In genomic region chr5:98975223-98975622, GRCh38 we compare ENCODE assay signal across 15 cellular contexts. TPM values are rescaled to one million over a fixed set of nuclear protein-coding genes. Genes with fewer than 3 reads are reported as not detected.
A peak's percentile ranks its signal among the peaks of the same experiment; 100 is the strongest.
DNase-seq lines count a peak whose midpoint lies in the region; ATAC-seq and TF ChIP-seq lines count a peak whose summit lies in the region.
"Had no signal": no experiment of that assay in that cellular context is flagged by ENCODE, and none has a peak within 500 bp of the region (broad histone marks: within the 10 kb centered on the region; RNA-seq: fewer than 3 reads in every experiment).

No MANE protein-coding gene starts in this region.

- H4K20me1 ChIP-seq in hepatocyte (ENCODE audit: insufficient read depth, poor library complexity, severe bottlenecking) (no peaks in the 10 kb centered on the region), GM23248 (ENCODE audit: insufficient read depth) (no peaks in the 10 kb centered on the region)

- no peaks in the 10 kb centered on the region for H3K36me3 ChIP-seq in CD8-positive, alpha-beta T cell (ENCODE audit: insufficient read depth, low read length)
- H3K36me3 ChIP-seq in hepatocyte (replicated peaks; ENCODE audit: insufficient read depth, low read depth) (no peaks in the 10 kb centered on the region), GM23248 (ENCODE audit: low read depth) (no peaks in the 10 kb centered on the region)
- H3K36me3 ChIP-seq: gastroesophageal sphincter, thyroid gland had no signal

- no peak overlapping the region for H3K9ac ChIP-seq in GM23248

- in situ Hi-C loops in GM23248 (cut with MboI), result no loop called here

- peak overlapping the region; percentile 22 for H3K27ac Mint-ChIP-seq in CD8-positive, alpha-beta T cell
- H3K27ac Mint-ChIP-seq in glutamatergic neuron (ENCODE audit: unreplicated experiment), result no peak overlapping the region
- H3K27ac Mint-ChIP-seq: activated naive CD4-positive, alpha-beta T cell treated with anti-CD3 and anti-CD28 coated beads, Interleukin-2, amount 10 ng/mL, durations not matched to agents 7 days and 5 days had no signal

- no peaks in the 10 kb centered on the region for H3F3A ChIP-seq in GM23248 (ENCODE audit: insufficient read depth)

- no peak for TF ChIP-seq CTCF in CD8-positive, alpha-beta T cell (IDR thresholded peaks at IDR 0.05)
- TF ChIP-seq CTCF in hepatocyte (IDR thresholded peaks at IDR 0.05; ENCODE audit: poor library complexity) (no peak), glutamatergic neuron (IDR thresholded peaks at IDR 0.05; ENCODE audit: partially characterized antibody, unreplicated experiment) (no peak)

- H3K36me3 Mint-ChIP-seq in CD8-positive, alpha-beta T cell, result no peaks in the 10 kb centered on the region
- no peaks in the 10 kb centered on the region for H3K36me3 Mint-ChIP-seq in glutamatergic neuron (ENCODE audit: unreplicated experiment)
- H3K36me3 Mint-ChIP-seq: activated naive CD4-positive, alpha-beta T cell treated with anti-CD3 and anti-CD28 coated beads, Interleukin-2, amount 10 ng/mL, durations not matched to agents 7 days and 5 days had no signal

- intact Hi-C loops in CD8-positive, alpha-beta T cell (cut with DNase I, micrococcal nuclease), result loop anchor here in 1 of 2 experiments (2.0 kb wide), 1 partner anchor 16 kb away; no protein-coding TSS in a partner anchor
- intact Hi-C loops in Right ventricle myocardium superior (cut with DNase I), result no loop called here

- DNase-seq in CD8-positive, alpha-beta T cell, result no peak
- peak; percentile 34 for DNase-seq in LoVo (ENCODE audit: low spot score)
- peak; percentile 28 for DNase-seq in hepatocyte (ENCODE audit: low spot score)
- DNase-seq in Right ventricle myocardium superior, result no peak
- no peak for DNase-seq in medulla oblongata (ENCODE audit: extremely low spot score)
- no peak for DNase-seq in glutamatergic neuron
- DNase-seq in GM23248, result no peak
- DNase-seq: activated naive CD4-positive, alpha-beta T cell treated with anti-CD3 and anti-CD28 coated beads, Interleukin-2, amount 10 ng/mL, durations not matched to agents 7 days and 5 days; DMS79 treated with DMSO at 0.1 percent for 48 hours; islet precursor cell; NCI-H2107; thyroid gland had no signal

- POLR2A ChIA-PET in CD8-positive, alpha-beta T cell (lab: Charles Lee), result no interaction called here

- H3K9me2 ChIP-seq in hepatocyte (replicated peaks; ENCODE audit: insufficient read depth) (no peaks in the 10 kb centered on the region), GM23248 (ENCODE audit: insufficient read depth) (no peaks in the 10 kb centered on the region)

- 88% methylated on average over 2 of the region's 2 CpGs for WGBS in hepatocyte (ENCODE audit: low lambda C conversion rate, missing lambda C conversion rate)
- WGBS in GM23248 (ENCODE audit: low coverage in 1 of 2, low lambda C conversion rate in 2 of 2, missing lambda C conversion rate in 2 of 2), 2 experiments, result 62 to 74% methylated on average over 2 of the region's 2 CpGs

- H3K9me3 Mint-ChIP-seq in CD8-positive, alpha-beta T cell, result no peaks in the 10 kb centered on the region
- no peaks in the 10 kb centered on the region for H3K9me3 Mint-ChIP-seq in glutamatergic neuron (ENCODE audit: unreplicated experiment)
- H3K9me3 Mint-ChIP-seq: activated naive CD4-positive, alpha-beta T cell treated with anti-CD3 and anti-CD28 coated beads, Interleukin-2, amount 10 ng/mL, durations not matched to agents 7 days and 5 days had no signal

- peaks cover 18% of the 10 kb centered on the region for H3K4me1 Mint-ChIP-seq in CD8-positive, alpha-beta T cell (ENCODE audit: low read depth)
- H3K4me1 Mint-ChIP-seq in glutamatergic neuron (ENCODE audit: low read depth, unreplicated experiment), result peaks cover 3% of the 10 kb centered on the region

- CTCF ChIA-PET in CD8-positive, alpha-beta T cell (lab: Charles Lee), result no interaction called here

- H3K4me2 ChIP-seq in hepatocyte, result no peak overlapping the region
- no peak overlapping the region for H3K4me2 ChIP-seq in GM23248 (ENCODE audit: unreplicated experiment)

- no peaks in the 10 kb centered on the region for H3K27me3 Mint-ChIP-seq in CD8-positive, alpha-beta T cell (ENCODE audit: low read depth)
- no peaks in the 10 kb centered on the region for H3K27me3 Mint-ChIP-seq in glutamatergic neuron (ENCODE audit: unreplicated experiment)

- no peaks in the 10 kb centered on the region for H3K9me3 ChIP-seq in CD8-positive, alpha-beta T cell (ENCODE audit: low read length)
- H3K9me3 ChIP-seq in hepatocyte (ENCODE audit: low read depth), result no peaks in the 10 kb centered on the region
- no peaks in the 10 kb centered on the region for H3K9me3 ChIP-seq in GM23248 (ENCODE audit: low read depth)
- H3K9me3 ChIP-seq: gastroesophageal sphincter, thyroid gland had no signal

- no peak overlapping the region for H3K27ac ChIP-seq in CD8-positive, alpha-beta T cell (ENCODE audit: low read depth, low read length)
- H3K27ac ChIP-seq in hepatocyte (peak overlapping the region; percentile 45), GM23248 (no peak overlapping the region)
- H3K27ac ChIP-seq: gastroesophageal sphincter, thyroid gland had no signal

- no peak for ATAC-seq in CD8-positive, alpha-beta T cell
- ATAC-seq in GM19397 (IDR thresholded peaks at IDR 0.05; ENCODE audit: unreplicated experiment), result peak; percentile 48
- ATAC-seq in Right ventricle myocardium superior (ENCODE audit: poor library complexity), result no peak
- ATAC-seq: gastroesophageal sphincter, SK-N-SH treated with all-trans-retinoic acid at 6 μM for 48 hours had no signal

- no peak overlapping the region for H3K4me3 ChIP-seq in CD8-positive, alpha-beta T cell (ENCODE audit: low read depth, low read length)
- H3K4me3 ChIP-seq in hepatocyte (no peak overlapping the region), GM23248 (no peak overlapping the region)
- H3K4me3 ChIP-seq: gastroesophageal sphincter, thyroid gland had no signal

- H3K4me3 Mint-ChIP-seq in CD8-positive, alpha-beta T cell, result no peak overlapping the region
- H3K4me3 Mint-ChIP-seq in glutamatergic neuron (ENCODE audit: unreplicated experiment), result no peak overlapping the region
- H3K4me3 Mint-ChIP-seq: activated naive CD4-positive, alpha-beta T cell treated with anti-CD3 and anti-CD28 coated beads, Interleukin-2, amount 10 ng/mL, durations not matched to agents 7 days and 5 days had no signal

- no peaks in the 10 kb centered on the region for H3K79me2 ChIP-seq in hepatocyte
- H3K79me2 ChIP-seq in GM23248 (ENCODE audit: insufficient read depth), result no peaks in the 10 kb centered on the region

- no peaks in the 10 kb centered on the region for H3K27me3 ChIP-seq in CD8-positive, alpha-beta T cell (ENCODE audit: insufficient read depth, low read length)
- no peaks in the 10 kb centered on the region for H3K27me3 ChIP-seq in hepatocyte
- no peaks in the 10 kb centered on the region for H3K27me3 ChIP-seq in GM23248 (replicated peaks; ENCODE audit: insufficient read depth)
- H3K27me3 ChIP-seq: gastroesophageal sphincter, thyroid gland had no signal

- no peak overlapping the region for H2AFZ ChIP-seq in hepatocyte
- no peak overlapping the region for H2AFZ ChIP-seq in GM23248

- peaks cover 13% of the 10 kb centered on the region for H3K4me1 ChIP-seq in CD8-positive, alpha-beta T cell (ENCODE audit: insufficient read depth, low read length)
- H3K4me1 ChIP-seq in hepatocyte (ENCODE audit: insufficient read depth) (no peaks in the 10 kb centered on the region), GM23248 (ENCODE audit: insufficient read depth) (no peaks in the 10 kb centered on the region)
- H3K4me1 ChIP-seq: gastroesophageal sphincter, thyroid gland had no signal

RNA-seq across cellular contexts. Expression of gene CHD1, which starts 46.4 kb away (rescaled TPM):
- total RNA-seq in CD8-positive, alpha-beta T cell, result 100 to 1,000 TPM; 319 to 327 TPM
- total RNA-seq in hepatocyte (57.4 and 81.4 TPM in 2 replicates), Right ventricle myocardium superior (11.8 TPM), glutamatergic neuron (ENCODE audit: unreplicated experiment) (34.2 TPM)
- polyA plus RNA-seq in hepatocyte (14.2 and 20.6 TPM in 2 replicates), GM23248 (2016; fragmentation: Nextera tagmentation; extraction: Ambion mirVana) (8.3 and 11.1 TPM in 2 replicates)
- 24.3 and 28.1 TPM in 2 replicates for total RNA-seq in GM23248 (2014; rRNA removed; shearing (Covaris generic))

Comparison
In these comparisons a context has a peak if more than half of its experiments do, and no peak if none do; other contexts are left out.
1. DNase-seq: peak in LoVo (single experiment) and hepatocyte (single experiment); none in CD8-positive, alpha-beta T cell (0 of 7), Right ventricle myocardium superior (single experiment), medulla oblongata (single experiment), glutamatergic neuron (single experiment) and GM23248 (single experiment).